Comparison of ENCODE assay signal across 27 cellular contexts in the genomic region with DNA sequence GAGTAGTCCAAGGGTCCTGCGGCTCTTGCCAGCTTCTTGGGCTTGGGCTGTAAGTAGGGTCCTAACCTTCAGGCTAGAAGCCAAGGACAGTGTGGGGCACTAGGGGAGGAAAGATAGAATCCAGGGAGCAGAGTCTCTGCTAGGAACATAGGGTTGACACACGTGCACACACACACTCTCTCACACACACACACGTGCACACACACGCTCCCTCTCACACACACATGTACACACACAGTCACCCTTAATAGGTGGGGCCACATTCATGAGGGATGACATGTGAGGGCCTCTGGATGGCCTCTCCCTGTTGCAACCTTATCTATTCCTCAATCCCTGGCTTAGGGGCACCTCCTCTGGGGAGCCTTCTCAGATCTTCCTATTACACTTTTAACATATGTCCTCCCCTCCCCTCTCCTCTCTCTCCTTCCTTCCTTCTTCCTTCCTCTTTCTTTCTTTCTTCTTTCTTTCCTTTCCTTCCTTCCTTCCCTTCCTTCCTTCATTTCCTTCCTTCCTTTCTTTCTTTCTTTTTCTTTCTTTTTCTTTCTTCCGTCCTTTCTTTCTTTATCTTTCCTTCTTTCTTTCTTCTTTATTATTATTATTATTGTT.
"Had no signal": no experiment of that assay in that cellular context is flagged by ENCODE, and none has a peak within 500 bp of the region (broad histone marks: within the 10 kb centered on the region; RNA-seq: fewer than 3 reads in every experiment).

No MANE protein-coding gene starts in this region.

- H3K4me2 ChIP-seq: KMS-11, SK-N-SH had no signal

- H3K36me3 ChIP-seq: adrenal gland, Peyer's patch, SJSA1 had no signal

- H3K4me1 ChIP-seq: adrenal gland, Peyer's patch, SJSA1 had no signal

- H3K27ac ChIP-seq: adrenal gland, KMS-11, Peyer's patch, SJSA1 had no signal

- H3K9me3 ChIP-seq: adrenal gland, Peyer's patch, SJSA1, SK-N-SH had no signal

- FAIRE-seq: bronchial epithelial cell, TTC549 had no signal

- DNase-seq: activated B cell treated with CpG ODN at 0.5 μM for 24 hours; activated CD4-positive, alpha-beta T cell treated with anti-CD3 and anti-CD28 coated beads for 4 hours; activated CD4-positive, CD25-positive, alpha-beta regulatory T cell treated with anti-CD3 and anti-CD28 coated beads, Interleukin-2, amount 50 U/mL, for 72 hours; activated CD8-positive, alpha-beta T cell treated with anti-CD3 and anti-CD28 coated beads for 36 hours; activated gamma-delta T cell treated with Interleukin-2 at 50 U/mL for 16 hours; activated naive CD4-positive, alpha-beta T cell treated with anti-CD3 and anti-CD28 coated beads for 36 hours; activated T-cell treated with anti-CD3 and anti-CD28 coated beads, Interleukin-2, amount 50 U/mL, for 1 hour; adrenal gland; caudate nucleus; cerebellar nuclear complex; MM.1S; MV-4-11; NCI-H1092; NCI-H1436 treated with DMSO at 0.1 percent for 48 hours; NCI-H1694 treated with DMSO at 0.1 percent for 48 hours; NCI-H2029 treated with DMSO at 0.1 percent for 48 hours; NCI-H2227 treated with DMSO at 0.1 percent for 48 hours; NCI-H446; PC-3; Peyer's patch; RPMI8226; SHP77 treated with DMSO at 0.1 percent for 48 hours had no signal

- H3K27me3 ChIP-seq: Peyer's patch had no signal

- H3K4me3 ChIP-seq: adrenal gland, Peyer's patch, SJSA1 had no signal

- H3K9ac ChIP-seq: KMS-11, SK-N-SH had no signal
